In the genomic region with DNA sequence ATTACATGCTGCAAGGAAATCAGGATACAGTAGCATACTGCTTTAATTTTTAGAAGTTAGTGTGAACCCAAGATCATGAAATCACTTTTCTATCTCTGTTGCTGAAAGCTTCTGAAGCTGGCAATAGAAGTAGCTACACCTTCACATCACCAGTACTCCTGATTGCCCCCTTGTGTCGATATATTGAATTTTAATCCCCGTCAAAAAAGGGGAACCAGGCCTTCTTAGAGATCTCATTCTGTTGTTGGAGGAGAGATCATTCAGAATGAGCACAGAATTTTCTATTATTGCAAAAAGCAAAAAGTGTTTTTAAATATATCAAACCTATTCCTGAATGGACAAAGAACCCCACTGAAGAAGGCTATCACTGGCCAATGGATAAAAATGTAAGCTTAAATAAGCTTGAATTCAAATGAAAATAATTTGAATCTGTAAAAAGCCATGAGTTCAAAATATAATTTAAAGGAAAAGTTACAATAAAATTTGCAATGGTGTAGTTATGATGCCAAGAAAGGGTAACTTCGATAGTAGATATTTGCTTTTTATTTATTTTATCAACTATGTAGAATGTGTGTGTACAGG, we compare ENCODE assay signal across 9 cellular contexts. TPM values are rescaled to one million over a fixed set of nuclear protein-coding genes. Genes with fewer than 3 reads are reported as not detected.
DNase-seq lines count a peak whose midpoint lies in the region; ATAC-seq and TF ChIP-seq lines count a peak whose summit lies in the region.
"Had no signal": no experiment of that assay in that cellular context is flagged by ENCODE, and none has a peak within 500 bp of the region (broad histone marks: within the 10 kb centered on the region; RNA-seq: fewer than 3 reads in every experiment).

No MANE protein-coding gene starts in this region.

- H3K4me3 Mint-ChIP-seq in CD4-positive, alpha-beta memory T cell: no peak overlapping the region

- peak; percentile 18 for DNase-seq in GM12864 (ENCODE audit: low read depth)
- DNase-seq in HuH-7 (ENCODE audit: low spot score): peak; percentile 8
- DNase-seq in SHP77 (lab: John Stamatoyannopoulos, UW): peak; percentile 30 to 67
- DNase-seq in iPS DF 4.7 (ENCODE audit: extremely low read depth, low spot score): peak; percentile 3
- no peak for DNase-seq in CD4-positive, alpha-beta memory T cell
- no peak for DNase-seq in NCI-H2107 (lab: John Stamatoyannopoulos, UW)
- DNase-seq in ecto neural progenitor cell (ENCODE audit: low spot score): no peak

- H3K4me1 ChIP-seq in CD4-positive, alpha-beta memory T cell (ENCODE audit: insufficient read depth, low read length): no peaks in the 10 kb centered on the region

- ATAC-seq in GM21529 (IDR thresholded peaks at IDR 0.05; ENCODE audit: unreplicated experiment): peak; percentile 97

- no peaks in the 10 kb centered on the region for H3K9me3 Mint-ChIP-seq in CD4-positive, alpha-beta memory T cell

- H3K27ac Mint-ChIP-seq in CD4-positive, alpha-beta memory T cell: no peak overlapping the region

- CTCF ChIA-PET in CD4-positive, alpha-beta memory T cell (lab: Charles Lee; ENCODE audit: partially characterized antibody): no interaction called here

- intact Hi-C loops in CD4-positive, alpha-beta memory T cell (cut with micrococcal nuclease): no loop called here

- no peak overlapping the region for H3K4me3 ChIP-seq in GM12864 (ENCODE audit: low read depth, low read length)
- no peak overlapping the region for H3K4me3 ChIP-seq in CD4-positive, alpha-beta memory T cell (ENCODE audit: low read length in 2 of 2)

- H3K27me3 ChIP-seq in CD4-positive, alpha-beta memory T cell (ENCODE audit: insufficient read depth, low read length): no peaks in the 10 kb centered on the region

- no peaks in the 10 kb centered on the region for H3K4me1 Mint-ChIP-seq in CD4-positive, alpha-beta memory T cell

- TF ChIP-seq CTCF in GM12864 (IDR thresholded peaks at IDR 0.05; ENCODE audit: low read depth, low read length, missing control alignments): peak; percentile 53

- H3K27ac ChIP-seq in CD4-positive, alpha-beta memory T cell (ENCODE audit: low read depth, low read length): no peak overlapping the region

- no peaks in the 10 kb centered on the region for H3K36me3 Mint-ChIP-seq in CD4-positive, alpha-beta memory T cell

- POLR2A ChIA-PET in CD4-positive, alpha-beta memory T cell (lab: Charles Lee; ENCODE audit: partially characterized antibody): no interaction called here

- H3K9me3 ChIP-seq in CD4-positive, alpha-beta memory T cell (ENCODE audit: control insufficient read depth in 1 of 2, low read length in 2 of 2): no peaks in the 10 kb centered on the region

- H3K36me3 ChIP-seq in CD4-positive, alpha-beta memory T cell (ENCODE audit: insufficient read depth, low read length): no peaks in the 10 kb centered on the region

- no peaks in the 10 kb centered on the region for H3K27me3 Mint-ChIP-seq in CD4-positive, alpha-beta memory T cell

RNA-seq across cellular contexts. Expression of gene TEX47, which starts 39.7 kb away (rescaled TPM):
- not detected for total RNA-seq in CD4-positive, alpha-beta memory T cell
- not detected for polyA plus RNA-seq in CD4-positive, alpha-beta memory T cell
- total RNA-seq: activated CD8-positive, alpha-beta memory T cell treated with anti-CD3 and anti-CD28 coated beads for 36 hours had no signal

Comparison
In these comparisons a context has a peak if more than half of its experiments do, and no peak if none do; other contexts are left out.
1. DNase-seq: peak in GM12864 (single experiment), HuH-7 (single experiment), SHP77 (2 of 2) and iPS DF 4.7 (single experiment); none in CD4-positive, alpha-beta memory T cell (0 of 5), NCI-H2107 (single experiment) and ecto neural progenitor cell (single experiment).